Comparison of ENCODE assay signal across 8 cellular contexts in genomic region chr1:223363057-223363855, GRCh38. TPM values are rescaled to one million over a fixed set of nuclear protein-coding genes. Genes with fewer than 3 reads are reported as not detected.
DNase-seq lines count a peak whose midpoint lies in the region; ATAC-seq and TF ChIP-seq lines count a peak whose summit lies in the region.

No MANE protein-coding gene starts in this region.

- POLR2A ChIA-PET in WTC11 (lab: Charles Lee): interaction anchor here (0.6 to 1.5 kb wide), 5 partner anchors 10 to 1138 kb away, joined by 3 to 6 read pairs (median 3); partner anchors contain the start of gene TLR5

- DNase-seq in HK-2 (ENCODE audit: unreplicated experiment): peak; percentile 17
- peak; percentile 53 for DNase-seq in WTC11 (ENCODE audit: low spot score)
- DNase-seq in memory B cell (ENCODE audit: low spot score in 2 of 2): no peak
- peak; percentile 44 for DNase-seq in stromal cell of bone marrow (ENCODE audit: low read depth)
- DNase-seq in KG1 (lab: John Stamatoyannopoulos, UW): no peak

- H3K27ac ChIP-seq in ACC112 (ENCODE audit: low read depth, low read length) (no peak overlapping the region), duodenal mucosa (ENCODE audit: low read depth, low read length) (no peak overlapping the region)

- H3K36me3 Mint-ChIP-seq in WTC11: no peaks in the 10 kb centered on the region
- H3K36me3 Mint-ChIP-seq in memory B cell: no peaks in the 10 kb centered on the region

- H2AFZ ChIP-seq in ACC112 (ENCODE audit: low read length, unreplicated experiment): no peak overlapping the region

- CTCF ChIA-PET in WTC11 (lab: Charles Lee): interaction anchor here (0.6 to 3.8 kb wide), 16 partner anchors 11 to 307 kb away, joined by 3 to 40 read pairs (median 4); no protein-coding TSS in a partner anchor

- ATAC-seq in WTC11 (peak; percentile 29), memory B cell (ENCODE audit: low read depth) (no peak), HG02798 (IDR thresholded peaks at IDR 0.05; ENCODE audit: poor library complexity, unreplicated experiment) (no peak)

- no peak overlapping the region for H3K9ac ChIP-seq in duodenal mucosa (ENCODE audit: low read depth in 1 of 2, low read length in 2 of 2)

- H3K9me3 ChIP-seq in duodenal mucosa (ENCODE audit: control insufficient read depth in 1 of 2, low read length in 2 of 2): no peaks in the 10 kb centered on the region

- H3K9me3 Mint-ChIP-seq in WTC11 (no peaks in the 10 kb centered on the region), memory B cell (no peaks in the 10 kb centered on the region)

- peaks cover 70% of the 10 kb centered on the region for H3K27me3 Mint-ChIP-seq in WTC11 (ENCODE audit: low read depth)
- H3K27me3 Mint-ChIP-seq in memory B cell: peaks cover 15% of the 10 kb centered on the region

- TF ChIP-seq CTCF in WTC11 (IDR thresholded peaks at IDR 0.05): no peak

- H3K27me3 ChIP-seq in ACC112 (ENCODE audit: insufficient read depth, low read length) (peaks cover 74% of the 10 kb centered on the region), duodenal mucosa (ENCODE audit: control insufficient read depth in 1 of 2, insufficient read depth in 2 of 2, low read length in 2 of 2) (peaks cover 41 to 48% of the 10 kb centered on the region in 2 donors)

- H3K27ac Mint-ChIP-seq in WTC11: no peak overlapping the region
- H3K27ac Mint-ChIP-seq in memory B cell: no peak overlapping the region

- no peaks in the 10 kb centered on the region for H3K79me2 ChIP-seq in ACC112 (ENCODE audit: control insufficient read depth, insufficient read depth, low read length, unreplicated experiment)

- H3K4me3 ChIP-seq in ACC112 (ENCODE audit: low read depth, low read length) (0 out of 2 replicates have a peak overlapping the region, but pooled peaks have one; percentile 49), duodenal mucosa (ENCODE audit: low read depth in 1 of 2, low read length in 2 of 2) (peak overlapping the region; percentile 56 to 65)

- peaks cover 17% of the 10 kb centered on the region for H3K4me1 Mint-ChIP-seq in WTC11
- H3K4me1 Mint-ChIP-seq in memory B cell: peaks cover 9% of the 10 kb centered on the region

- H3K4me1 ChIP-seq in ACC112 (ENCODE audit: control insufficient read depth, insufficient read depth, low read length, unreplicated experiment): peaks cover 4% of the 10 kb centered on the region
- H3K4me1 ChIP-seq in duodenal mucosa (ENCODE audit: control insufficient read depth in 1 of 2, insufficient read depth in 2 of 2, low read length in 2 of 2): peaks cover 2 to 9% of the 10 kb centered on the region in 2 donors

- H3K4me3 Mint-ChIP-seq in WTC11 (peak overlapping the region; percentile 88), memory B cell (peak overlapping the region; percentile 85)

- H3K36me3 ChIP-seq in ACC112 (ENCODE audit: insufficient read depth, low read length): no peaks in the 10 kb centered on the region
- H3K36me3 ChIP-seq in duodenal mucosa (ENCODE audit: control insufficient read depth in 1 of 2, insufficient read depth in 2 of 2, low read length in 2 of 2): no peaks in the 10 kb centered on the region

TF ChIP-seq in WTC11, 78 proteins besides CTCF, POLR2A, EP300 and RAD21:
- no peak for TF ChIP-seq TEAD4 (CRISPR knock-in tag; IDR thresholded peaks at IDR 0.05)
- no peak for TF ChIP-seq ZSCAN18 (CRISPR knock-in tag; IDR thresholded peaks at IDR 0.05)
- no peak for TF ChIP-seq JUN (CRISPR knock-in tag; IDR thresholded peaks at IDR 0.05)
- TF ChIP-seq MYBL2 (CRISPR knock-in tag; IDR thresholded peaks at IDR 0.05): no peak
- TF ChIP-seq STAT6 (CRISPR knock-in tag; conservative IDR thresholded peaks at IDR 0.05; ENCODE audit: low read depth): no peak
- TF ChIP-seq FOXK1 (CRISPR knock-in tag; IDR thresholded peaks at IDR 0.05): no peak
- no peak for TF ChIP-seq FOXP4 (CRISPR knock-in tag; IDR thresholded peaks at IDR 0.05)
- no peak for TF ChIP-seq NR3C1 (CRISPR knock-in tag; conservative IDR thresholded peaks at IDR 0.05; ENCODE audit: low read depth)
- TF ChIP-seq FOXP1 (CRISPR knock-in tag; IDR thresholded peaks at IDR 0.05; ENCODE audit: borderline replicate concordance): no peak
- TF ChIP-seq ZNF423 (CRISPR knock-in tag; IDR thresholded peaks at IDR 0.05): no peak
- no peak for TF ChIP-seq SMAD4 (CRISPR knock-in tag; IDR thresholded peaks at IDR 0.05)
- TF ChIP-seq PREB (CRISPR knock-in tag; IDR thresholded peaks at IDR 0.05; ENCODE audit: borderline replicate concordance): no peak
- no peak for TF ChIP-seq ZNF317 (CRISPR knock-in tag; IDR thresholded peaks at IDR 0.05; ENCODE audit: borderline replicate concordance, low read depth)
- no peak for TF ChIP-seq SMAD3 (CRISPR knock-in tag; IDR thresholded peaks at IDR 0.05; ENCODE audit: borderline replicate concordance)
- TF ChIP-seq ZNF425 (CRISPR knock-in tag; conservative IDR thresholded peaks at IDR 0.05): no peak
- TF ChIP-seq ELF4 (CRISPR knock-in tag; IDR thresholded peaks at IDR 0.05; ENCODE audit: low read depth): no peak
- no peak for TF ChIP-seq CREM (CRISPR knock-in tag; IDR thresholded peaks at IDR 0.05)
- no peak for TF ChIP-seq IRF2 (CRISPR knock-in tag; IDR thresholded peaks at IDR 0.05; ENCODE audit: borderline replicate concordance, low read depth)

RNA-seq across cellular contexts. Expression of gene SUSD4, which starts 0.7 kb away (rescaled TPM):
- total RNA-seq in WTC11 (2021): 1.8 to 2.6 TPM (median 2.6 TPM) in 3 replicates

RNA-seq across cellular contexts. Expression of gene CCDC185, which starts 30.0 kb away (rescaled TPM):
- not detected in 3 replicates for total RNA-seq in WTC11 (2021)

Comparison
In these comparisons a context has a peak if more than half of its experiments do, and no peak if none do; other contexts are left out.
1. DNase-seq: peak in HK-2 (single experiment), WTC11 (single experiment) and stromal cell of bone marrow (single experiment); none in memory B cell (0 of 2) and KG1 (single experiment).